ENCODE assay signal across 8 cellular contexts in the genomic region with DNA sequence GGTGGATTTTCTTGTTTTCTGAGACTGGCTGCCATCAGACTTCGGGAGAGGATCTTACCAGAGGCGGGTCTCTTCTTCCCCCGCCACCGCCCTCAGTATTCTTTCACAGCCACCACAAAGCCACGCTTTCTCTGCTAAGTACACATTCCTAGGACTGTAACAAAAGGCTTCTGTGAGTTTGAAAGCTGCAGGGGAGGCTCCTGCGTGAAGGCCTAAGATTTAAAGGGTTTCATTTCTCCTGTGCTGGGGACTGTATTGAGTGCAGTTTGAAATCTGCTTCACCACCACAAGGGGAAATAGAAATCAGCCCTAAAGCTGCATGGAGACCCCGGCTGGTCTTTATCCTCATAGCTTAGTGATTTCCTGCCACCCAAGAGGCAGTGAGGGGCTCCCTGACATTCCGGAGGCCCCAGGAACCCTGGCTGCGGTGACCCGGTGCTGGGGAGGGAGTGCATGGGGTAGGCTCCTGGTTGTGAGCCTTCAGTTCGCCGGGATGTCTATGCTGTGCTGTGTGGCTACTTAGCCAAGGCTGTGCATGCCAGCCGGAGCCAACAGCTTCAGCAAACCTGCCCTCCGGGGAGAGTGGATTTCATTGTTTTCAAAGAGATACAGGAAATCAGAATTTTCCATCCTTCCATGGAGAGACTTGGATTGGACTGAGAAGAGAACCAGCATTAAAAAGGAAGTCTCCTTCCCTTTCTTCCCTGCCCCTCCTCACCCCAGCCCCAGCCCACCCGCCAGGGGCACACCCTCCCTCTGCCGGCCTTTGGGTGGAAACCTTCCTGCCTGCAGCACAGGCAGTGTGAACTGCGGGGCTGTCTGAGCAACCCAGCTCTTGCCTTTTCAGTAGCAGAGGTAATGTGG.
DNase-seq lines count a peak whose midpoint lies in the region; ATAC-seq, FAIRE-seq and TF ChIP-seq lines count a peak whose summit lies in the region.

No MANE protein-coding gene starts in this region.

- CTCF ChIA-PET in OCI-LY7 (lab: Charles Lee; ENCODE audit: unreplicated experiment): no interaction called here

- FAIRE-seq in urothelium cell line (lab: Jason Lieb, UNC): no peak

- H4K20me1 ChIP-seq in OCI-LY7 (ENCODE audit: insufficient read depth, low read length): no peaks in the 10 kb centered on the region

- H3K4me3 ChIP-seq in OCI-LY7 (ENCODE audit: low read depth, low read length, poor library complexity, severe bottlenecking) (peak overlapping the region; percentile 54), duodenal mucosa (ENCODE audit: low read depth in 1 of 2, low read length in 2 of 2) (peak overlapping the region; percentile 8 to 27), mucosa of rectum (ENCODE audit: low read length in 2 of 2) (peak overlapping the region; percentile 14 to 19)

- POLR2A ChIA-PET in OCI-LY7 (lab: Charles Lee): interaction anchor here (0.5 to 1.8 kb wide), 11 partner anchors 8 to 682 kb away, joined by 3 to 7 read pairs (median 4); no protein-coding TSS in a partner anchor

- peaks cover 6% of the 10 kb centered on the region; the same call in 1 of the 2 replicates for H3K79me2 ChIP-seq in OCI-LY7 (ENCODE audit: insufficient read depth, low read depth, low read length)

- ATAC-seq in GM18519 (IDR thresholded peaks at IDR 0.05; ENCODE audit: low FRiP score, unreplicated experiment) (peak; percentile 51), HG03108 (IDR thresholded peaks at IDR 0.05; ENCODE audit: unreplicated experiment) (peak; percentile 42)

- H3K9me2 ChIP-seq in OCI-LY7 (ENCODE audit: insufficient read depth, low read length): no peaks in the 10 kb centered on the region

- H3K4me2 ChIP-seq in OCI-LY7 (ENCODE audit: low read length): peak overlapping the region; percentile 69

- BruUV-seq in OCI-LY7 (replicated peaks; lab: Mats Ljungman, UMichigan): no TSS peak

- H3K4me1 ChIP-seq in OCI-LY7 (ENCODE audit: insufficient read depth, low read length, poor library complexity, severe bottlenecking) (peaks cover 64% of the 10 kb centered on the region), duodenal mucosa (ENCODE audit: control insufficient read depth in 1 of 2, insufficient read depth in 2 of 2, low read length in 2 of 2) (peaks cover 14 to 25% of the 10 kb centered on the region in 2 donors), mucosa of rectum (ENCODE audit: control insufficient read depth in 2 of 2, insufficient read depth in 2 of 2, low read length in 2 of 2) (peaks cover 21 to 26% of the 10 kb centered on the region in 2 donors)

- peak overlapping the region; percentile 78 for H3K27ac ChIP-seq in OCI-LY7 (ENCODE audit: low read depth, low read length, poor library complexity, severe bottlenecking)
- H3K27ac ChIP-seq in duodenal mucosa (ENCODE audit: low read depth, low read length): peak overlapping the region; percentile 23
- H3K27ac ChIP-seq in mucosa of rectum (ENCODE audit: low read depth in 2 of 2, low read length in 2 of 2): peak overlapping the region; percentile 69 to 79

- H3K9me3 ChIP-seq in OCI-LY7 (ENCODE audit: low read length) (no peaks in the 10 kb centered on the region), duodenal mucosa (ENCODE audit: control insufficient read depth in 1 of 2, low read length in 2 of 2) (no peaks in the 10 kb centered on the region), mucosa of rectum (ENCODE audit: control insufficient read depth in 2 of 2, low read length in 2 of 2) (no peaks in the 10 kb centered on the region)

- H3K27me3 ChIP-seq in duodenal mucosa (ENCODE audit: control insufficient read depth in 1 of 2, insufficient read depth in 2 of 2, low read length in 2 of 2): no peaks in the 10 kb centered on the region
- no peaks in the 10 kb centered on the region for H3K27me3 ChIP-seq in mucosa of rectum (ENCODE audit: control insufficient read depth in 2 of 2, insufficient read depth in 2 of 2, low read length in 2 of 2)

- intact Hi-C loops in OCI-LY7 (cut with micrococcal nuclease; ENCODE audit: unreplicated experiment): loop anchor here (5.0 kb wide), 1 partner anchor 80 kb away; no protein-coding TSS in a partner anchor

- H3K36me3 ChIP-seq in OCI-LY7 (ENCODE audit: insufficient read depth, low read length): no peaks in the 10 kb centered on the region
- H3K36me3 ChIP-seq in duodenal mucosa (ENCODE audit: control insufficient read depth in 1 of 2, insufficient read depth in 2 of 2, low read length in 2 of 2): no peaks in the 10 kb centered on the region
- no peaks in the 10 kb centered on the region for H3K36me3 ChIP-seq in mucosa of rectum (ENCODE audit: control insufficient read depth in 2 of 2, insufficient read depth in 2 of 2, low read length in 2 of 2)

- DNase-seq in AG20443 (ENCODE audit: low spot score) (peak; percentile 44), OCI-LY7 (ENCODE audit: low spot score) (peak; percentile 73), urothelium cell line (ENCODE audit: low spot score) (peak; percentile 52), HCEC 1CT (no peak)

- TF ChIP-seq CTCF in OCI-LY7 (conservative IDR thresholded peaks at IDR 0.05; ENCODE audit: low read length): peak; percentile 54

- peak overlapping the region; percentile 15 to 26 for H3K9ac ChIP-seq in duodenal mucosa (ENCODE audit: low read depth in 1 of 2, low read length in 2 of 2)
- peak overlapping the region; percentile 58 to 64 for H3K9ac ChIP-seq in mucosa of rectum (ENCODE audit: low read depth in 1 of 2, low read length in 2 of 2)

- peak overlapping the region; percentile 60; the same call in 1 of the 2 replicates for H2AFZ ChIP-seq in OCI-LY7 (ENCODE audit: low read length)

Comparison
In these comparisons a context has a peak if more than half of its experiments do, and no peak if none do; other contexts are left out.
1. H3K27ac ChIP-seq: peak in every context shown above with its lines; median percentile 78 in OCI-LY7; 74 in mucosa of rectum; 23 in duodenal mucosa.